ENCODE assay signal across 12 cellular contexts in the genomic region with DNA sequence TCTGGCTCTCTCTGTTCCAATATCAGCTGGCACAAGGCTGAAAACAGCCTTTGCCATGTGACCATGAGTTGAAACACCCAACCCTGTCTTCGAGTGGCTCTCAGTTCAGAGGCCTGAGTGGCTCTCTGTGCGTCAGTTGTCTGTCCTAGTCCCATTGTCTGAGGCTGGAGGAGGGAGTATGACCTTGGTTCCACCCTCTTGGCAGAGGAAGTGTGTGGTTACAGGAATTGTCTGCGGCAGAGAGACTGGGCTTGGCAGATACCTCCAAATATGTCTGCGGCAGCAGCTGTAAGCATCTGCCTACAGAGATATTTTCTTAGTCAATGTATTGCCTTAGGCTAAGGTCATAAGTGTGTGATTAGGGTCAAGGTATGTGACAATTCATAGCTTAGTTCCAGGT. TPM values are rescaled to one million over a fixed set of nuclear protein-coding genes. Genes with fewer than 3 reads are reported as not detected.
A peak's percentile ranks its signal among the peaks of the same experiment; 100 is the strongest.
DNase-seq lines count a peak whose midpoint lies in the region; ATAC-seq and TF ChIP-seq lines count a peak whose summit lies in the region.
"Had no signal": no experiment of that assay in that cellular context is flagged by ENCODE, and none has a peak within 500 bp of the region (broad histone marks: within the 10 kb centered on the region; RNA-seq: fewer than 3 reads in every experiment).

No MANE protein-coding gene starts in this region.

- no peaks in the 10 kb centered on the region for H4K20me1 ChIP-seq in PC-3 (ENCODE audit: low read length)

- TF ChIP-seq EP300 in esophagus muscularis mucosa (IDR thresholded peaks at IDR 0.05): no peak

- ATAC-seq in PC-3 (peak; percentile 20; the same call in 1 of the 2 replicates), HG02763 (IDR thresholded peaks at IDR 0.05; ENCODE audit: unreplicated experiment) (no peak)

- no peaks in the 10 kb centered on the region for H3K79me2 ChIP-seq in PC-3 (ENCODE audit: low read length)

- no peak overlapping the region for H3K4me3 ChIP-seq in PC-3 (ENCODE audit: low read length)
- no peak overlapping the region for H3K4me3 ChIP-seq in esophagus muscularis mucosa

- H3K9me3 ChIP-seq in PC-3 (ENCODE audit: low read length): no peaks in the 10 kb centered on the region
- H3K9me3 ChIP-seq in esophagus muscularis mucosa: no peaks in the 10 kb centered on the region

- no peak overlapping the region for H3K27ac ChIP-seq in PC-3 (ENCODE audit: low read length)
- no peak overlapping the region for H3K27ac ChIP-seq in esophagus muscularis mucosa (replicated peaks in 1 of 4)
- H3K27ac ChIP-seq: KMS-11 had no signal

- WGBS in esophagus muscularis mucosa: 63% methylated on average over 4 of the region's 4 CpGs

- H3K4me1 ChIP-seq in PC-3 (ENCODE audit: insufficient read depth, low read length) (no peaks in the 10 kb centered on the region; the same call in 1 of the 2 replicates), esophagus muscularis mucosa (peaks cover 0 to 11% (median 9%) of the 10 kb centered on the region in 4 donors)

- no peak for TF ChIP-seq CTCF in PC-3 (conservative IDR thresholded peaks at IDR 0.05; ENCODE audit: low read depth, low read length)
- no peak for TF ChIP-seq CTCF in esophagus muscularis mucosa (IDR thresholded peaks at IDR 0.05)
- TF ChIP-seq CTCF in osteocyte (IDR thresholded peaks at IDR 0.05): no peak

- H3F3A ChIP-seq in PC-3 (ENCODE audit: low read length, unreplicated experiment): no peaks in the 10 kb centered on the region

- H2AFZ ChIP-seq in PC-3 (ENCODE audit: low read length): no peak overlapping the region

- POLR2A ChIA-PET in PC-3 (lab: Charles Lee; ENCODE audit: unreplicated experiment): no interaction called here

- peaks cover 4% of the 10 kb centered on the region for H3K4me1 Mint-ChIP-seq in osteocyte (ENCODE audit: unreplicated experiment)

- H3K36me3 Mint-ChIP-seq in osteocyte (ENCODE audit: unreplicated experiment): no peaks in the 10 kb centered on the region

- peaks cover 73% of the 10 kb centered on the region for H3K27me3 Mint-ChIP-seq in osteocyte (ENCODE audit: unreplicated experiment)

- BruUV-seq in PC-3 (replicated peaks; lab: Mats Ljungman, UMichigan): no TSS peak

- H3K4me2 ChIP-seq in PC-3 (ENCODE audit: low read length): no peak overlapping the region
- H3K4me2 ChIP-seq: KMS-11 had no signal

- H3K9me3 Mint-ChIP-seq in osteocyte (ENCODE audit: unreplicated experiment): no peaks in the 10 kb centered on the region

- TF ChIP-seq POLR2A in esophagus muscularis mucosa (IDR thresholded peaks at IDR 0.05; ENCODE audit: low read depth): no peak

- H3K9me2 ChIP-seq in PC-3 (replicated peaks; ENCODE audit: low read length): no peaks in the 10 kb centered on the region

- CTCF ChIA-PET in PC-3 (lab: Charles Lee): no interaction called here

- H3K27me3 ChIP-seq in PC-3 (ENCODE audit: low read length) (no peaks in the 10 kb centered on the region; the same call in 1 of the 2 replicates), esophagus muscularis mucosa (peaks cover 0 to 13% (median 0%) of the 10 kb centered on the region in 4 donors)

- H3K27ac Mint-ChIP-seq in osteocyte (ENCODE audit: unreplicated experiment): no peak overlapping the region

- DNase-seq in GM04503 (ENCODE audit: low read depth): peak; percentile 54
- peak; percentile 59 for DNase-seq in PC-3
- DNase-seq in esophagus muscularis mucosa (ENCODE audit: extremely low spot score): peak; percentile 82
- DNase-seq in osteocyte (ENCODE audit: extremely low spot score, unreplicated experiment): peak; percentile 49
- no peak for DNase-seq in cerebellar cortex (ENCODE audit: low spot score)
- no peak for DNase-seq in HK-2 (ENCODE audit: unreplicated experiment)
- no peak for DNase-seq in germinal center (ENCODE audit: low spot score)
- DNase-seq: DMS 273 treated with DMSO at 0.1 percent for 48 hours, retina had no signal

- H3K36me3 ChIP-seq in PC-3 (ENCODE audit: low read depth, low read length) (no peaks in the 10 kb centered on the region), esophagus muscularis mucosa (no peaks in the 10 kb centered on the region)

- H3K9ac ChIP-seq in PC-3 (ENCODE audit: low read length): no peak overlapping the region
- H3K9ac ChIP-seq: KMS-11 had no signal

- no peak overlapping the region for H3K4me3 Mint-ChIP-seq in osteocyte (ENCODE audit: unreplicated experiment)

- intact Hi-C loops in PC-3 (cut with micrococcal nuclease): no loop called here
- intact Hi-C loops in esophagus muscularis mucosa (cut with DNase I): no loop called here

RNA-seq across cellular contexts. Expression of a gene that starts 32.6 kb away (rescaled TPM):
- not detected in 2 replicates for total RNA-seq in PC-3 (2014; rRNA removed)
- total RNA-seq in esophagus muscularis mucosa: 10 to 100 TPM in 1 of 4 donors, 1 to 10 TPM in 3; 2.5 to 13.7 (median 6.6) TPM
- total RNA-seq in osteocyte: not detected in 2 replicates
- total RNA-seq: OCI-LY7 had no signal

Comparison
In these comparisons a context has a peak if more than half of its experiments do, and no peak if none do; other contexts are left out.
1. DNase-seq: peak in GM04503 (single experiment), PC-3 (single experiment), esophagus muscularis mucosa (single experiment) and osteocyte (single experiment); none in cerebellar cortex (single experiment), HK-2 (single experiment) and germinal center (single experiment).